23 cellular contexts compared by ENCODE assay signal in the genomic region with DNA sequence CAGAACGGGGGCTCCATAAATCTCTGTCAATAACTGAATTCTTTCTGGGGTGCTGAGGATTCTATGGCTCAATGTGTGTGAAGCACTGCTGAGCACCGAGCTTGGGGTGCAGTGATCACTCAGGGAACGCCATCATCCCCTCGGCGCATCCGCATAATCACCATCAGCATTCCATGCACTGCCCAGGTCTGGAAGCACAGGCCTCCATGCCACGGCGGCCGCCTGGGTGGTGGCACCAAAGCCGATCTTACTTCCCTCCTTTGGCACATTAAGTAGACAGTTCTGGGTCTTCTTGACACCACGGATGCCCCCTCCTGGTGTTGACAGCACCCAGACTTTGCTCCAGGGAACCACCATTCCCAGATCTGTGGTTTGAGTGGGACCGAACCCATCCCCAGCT. TPM values are rescaled to one million over a fixed set of nuclear protein-coding genes. Genes with fewer than 3 reads are reported as not detected.
"Had no signal": no experiment of that assay in that cellular context is flagged by ENCODE, and none has a peak within 500 bp of the region (broad histone marks: within the 10 kb centered on the region; RNA-seq: fewer than 3 reads in every experiment).

No MANE protein-coding gene starts in this region.

- H3K79me2 ChIP-seq: parathyroid adenoma had no signal

- H3K9me3 ChIP-seq: adrenal gland, esophagus muscularis mucosa, gastroesophageal sphincter, heart right ventricle, neutrophil had no signal

- H3K36me3 ChIP-seq: adrenal gland had no signal

- H3K4me1 ChIP-seq: parathyroid adenoma had no signal

- H2AFZ ChIP-seq: parathyroid adenoma had no signal

- H3K27me3 Mint-ChIP-seq: activated B cell treated with CpG ODN at 0.5 μM for 24 hours; activated CD8-positive, alpha-beta T cell treated with anti-CD3 and anti-CD28 coated beads for 36 hours; activated naive CD4-positive, alpha-beta T cell treated with anti-CD3 and anti-CD28 coated beads, Interleukin-2, amount 50 U/mL, for 24 hours; T-cell had no signal

- H3K27me3 ChIP-seq: adrenal gland, esophagus muscularis mucosa, gastroesophageal sphincter, heart right ventricle, neutrophil had no signal

- H3K9ac ChIP-seq: parathyroid adenoma had no signal

- H3K27ac Mint-ChIP-seq: activated B cell treated with CpG ODN at 0.5 μM for 24 hours; activated CD8-positive, alpha-beta T cell treated with anti-CD3 and anti-CD28 coated beads for 36 hours; activated naive CD4-positive, alpha-beta T cell treated with anti-CD3 and anti-CD28 coated beads, Interleukin-2, amount 50 U/mL, for 24 hours; dendritic cell treated with granulocyte-macrophage colony-stimulating factor and Interleukin-4, amounts not matched to agents 40 ng/mL and 50 ng/mL, for 4 days; immature natural killer cell; T-cell had no signal

- H3K4me3 ChIP-seq: adrenal gland, esophagus muscularis mucosa, gastroesophageal sphincter, heart right ventricle, SK-N-MC had no signal

- H3K4me1 Mint-ChIP-seq: activated B cell treated with CpG ODN at 0.5 μM for 24 hours; activated naive CD4-positive, alpha-beta T cell treated with anti-CD3 and anti-CD28 coated beads, Interleukin-2, amount 50 U/mL, for 24 hours; immature natural killer cell had no signal

- H3K27ac ChIP-seq: adrenal gland, esophagus muscularis mucosa, gastroesophageal sphincter, heart right ventricle, neutrophil, parathyroid adenoma had no signal

- H3K4me3 Mint-ChIP-seq: activated B cell treated with CpG ODN at 0.5 μM for 24 hours; activated CD8-positive, alpha-beta T cell treated with anti-CD3 and anti-CD28 coated beads for 36 hours; activated naive CD4-positive, alpha-beta T cell treated with anti-CD3 and anti-CD28 coated beads, Interleukin-2, amount 50 U/mL, for 24 hours; dendritic cell treated with granulocyte-macrophage colony-stimulating factor and Interleukin-4, amounts not matched to agents 40 ng/mL and 50 ng/mL, for 4 days; immature natural killer cell; T-cell had no signal

- H3K9me3 Mint-ChIP-seq: activated B cell treated with CpG ODN at 0.5 μM for 24 hours; activated CD8-positive, alpha-beta T cell treated with anti-CD3 and anti-CD28 coated beads for 36 hours; activated naive CD4-positive, alpha-beta T cell treated with anti-CD3 and anti-CD28 coated beads, Interleukin-2, amount 50 U/mL, for 24 hours; dendritic cell treated with granulocyte-macrophage colony-stimulating factor and Interleukin-4, amounts not matched to agents 40 ng/mL and 50 ng/mL, for 4 days; immature natural killer cell; T-cell had no signal

- FAIRE-seq: endothelial cell of umbilical vein had no signal

- DNase-seq: activated B cell treated with CpG ODN at 0.5 μM for 24 hours; activated CD4-positive, alpha-beta T cell treated with anti-CD3 and anti-CD28 coated beads for 48 hours; activated CD8-positive, alpha-beta T cell treated with anti-CD3 and anti-CD28 coated beads for 36 hours; activated T-cell treated with anti-CD3 and anti-CD28 coated beads, Interleukin-2, amount 50 U/mL, for 1 hour; adrenal gland; effector CD8-positive, alpha-beta T cell; heart right ventricle; immature natural killer cell; stimulated activated CD8-positive, alpha-beta memory T cell treated with anti-CD3 and anti-CD28 coated beads, Interleukin-4, amount 100 ng/mL, for 48 hours; stimulated activated naive CD4-positive, alpha-beta T cell; T-cell had no signal

- ATAC-seq: activated CD8-positive, alpha-beta T cell treated with anti-CD3 and anti-CD28 coated beads for 36 hours; gastroesophageal sphincter; heart right ventricle; T-cell had no signal

RNA-seq across cellular contexts. Expression of a gene that starts 44.2 kb away (rescaled TPM):
- total RNA-seq: activated B cell treated with CpG ODN at 0.5 μM for 24 hours; activated CD8-positive, alpha-beta T cell treated with anti-CD3 and anti-CD28 coated beads for 36 hours; adrenal gland; bronchial epithelial cell; endothelial cell of umbilical vein; esophagus muscularis mucosa; gastroesophageal sphincter; heart right ventricle; lower leg skin; mesenteric fat pad; ureter had no signal
- polyA plus RNA-seq: adrenal gland, heart right ventricle, immature natural killer cell had no signal
